Comparison of ENCODE assay signal across 8 cellular contexts in genomic region chr7:89718941-89719340, GRCh38.
A peak's percentile ranks its signal among the peaks of the same experiment; 100 is the strongest.
DNase-seq lines count a peak whose midpoint lies in the region; ATAC-seq and TF ChIP-seq lines count a peak whose summit lies in the region.
"Not testable (repeated sequence)": the region's sequence is repeated elsewhere in the genome, so short reads cannot be mapped to it uniquely, and the experiment has no call there.

No MANE protein-coding gene starts in this region.

- H3K27me3 ChIP-seq in hepatocyte: not testable (repeated sequence)

- not testable (repeated sequence) for H3K36me3 Mint-ChIP-seq in WTC11

- ATAC-seq in WTC11: peak; percentile 46; the same call in 1 of the 2 replicates
- not testable (repeated sequence) for ATAC-seq in left colon

- H3K9me3 Mint-ChIP-seq in WTC11: peaks cover 12% of the 10 kb centered on the region

- not testable (repeated sequence) for H3K4me3 ChIP-seq in hepatocyte

- not testable (repeated sequence) for H3K27ac ChIP-seq in hepatocyte

- not testable (repeated sequence) for H2AFZ ChIP-seq in hepatocyte

- CTCF ChIA-PET in WTC11 (lab: Charles Lee): not testable (repeated sequence)

- not testable (repeated sequence) for H3K27ac Mint-ChIP-seq in WTC11

- not testable (repeated sequence) for H3K9me2 ChIP-seq in hepatocyte (replicated peaks; ENCODE audit: insufficient read depth)

- H3K4me3 Mint-ChIP-seq in WTC11: not testable (repeated sequence)

- H3K4me1 Mint-ChIP-seq in WTC11: not testable (repeated sequence)

- not testable (repeated sequence) for H3K4me2 ChIP-seq in hepatocyte

- H3K9me3 ChIP-seq in hepatocyte (ENCODE audit: low read depth): not testable (repeated sequence)

- not testable (repeated sequence) for H4K20me1 ChIP-seq in hepatocyte (ENCODE audit: insufficient read depth, poor library complexity, severe bottlenecking)

- in situ Hi-C loops in Caki2 (cut with HindIII; ENCODE audit: low pct_unique_long_range_greater_than_20kb, low sequenced_read_pairs): not testable (repeated sequence)

- intact Hi-C loops in left colon (cut with DNase I, micrococcal nuclease): not testable (repeated sequence)

- not testable (repeated sequence) for H3K79me2 ChIP-seq in hepatocyte

- not testable (repeated sequence) for H3K4me1 ChIP-seq in hepatocyte (ENCODE audit: insufficient read depth)

- H3K27me3 Mint-ChIP-seq in WTC11 (ENCODE audit: low read depth): not testable (repeated sequence)

- WGBS in hepatocyte (ENCODE audit: low lambda C conversion rate, missing lambda C conversion rate): 92% methylated on average over 2 of the region's 2 CpGs

- POLR2A ChIA-PET in WTC11 (lab: Charles Lee): not testable (repeated sequence)

- TF ChIP-seq CTCF in WTC11 (IDR thresholded peaks at IDR 0.05); hepatocyte (IDR thresholded peaks at IDR 0.05; ENCODE audit: poor library complexity): not testable (repeated sequence)

- H3K36me3 ChIP-seq in hepatocyte (replicated peaks; ENCODE audit: insufficient read depth, low read depth): not testable (repeated sequence)

- DNase-seq in Caki2 (ENCODE audit: low read depth) (peak; percentile 72), H4 (ENCODE audit: low spot score) (peak; percentile 46), NCI-H146 (lab: John Stamatoyannopoulos, UW) (peak; percentile 0), NCI-H748 (lab: John Stamatoyannopoulos, UW; ENCODE audit: unreplicated experiment) (peak; percentile 81), WTC11 (ENCODE audit: low spot score) (peak; percentile 57), hepatocyte (ENCODE audit: low spot score) (peak; percentile 24), left colon (peak; percentile 15 to 28), renal cortical epithelial cell (ENCODE audit: low read depth) (peak; percentile 66)

TF ChIP-seq in WTC11, 78 proteins besides CTCF, POLR2A, EP300 and RAD21:
- 0 out of 2 replicates have a peak, but pooled peaks have one; percentile 18 for TF ChIP-seq FOXK1 (CRISPR knock-in tag; IDR thresholded peaks at IDR 0.05)

Comparison
In these comparisons a context has a peak if more than half of its experiments do, and no peak if none do; other contexts are left out.
1. DNase-seq: peak in every context shown above with its lines; median percentile 81 in NCI-H748; 72 in Caki2; 66 in renal cortical epithelial cell; 57 in WTC11; 46 in H4; 24 in hepatocyte; 22 in left colon; 0 in NCI-H146.